Comparison of ENCODE assay signal across 14 cellular contexts in genomic region chr1:177820213-177820612, GRCh38.
A peak's percentile ranks its signal among the peaks of the same experiment; 100 is the strongest.
DNase-seq lines count a peak whose midpoint lies in the region; TF ChIP-seq lines count a peak whose summit lies in the region.
"Had no signal": no experiment of that assay in that cellular context is flagged by ENCODE, and none has a peak within 500 bp of the region (broad histone marks: within the 10 kb centered on the region; RNA-seq: fewer than 3 reads in every experiment).

No MANE protein-coding gene starts in this region.

- peaks cover 4% of the 10 kb centered on the region for H3K27me3 ChIP-seq in osteoblast (ENCODE audit: insufficient read depth, low read length)

- H3K27ac Mint-ChIP-seq in HFFc6 = no peak overlapping the region
- H3K27ac Mint-ChIP-seq: CD4-positive, CD25-positive, alpha-beta regulatory T cell; H9 had no signal

- H3K9me3 Mint-ChIP-seq in HFFc6 = no peaks in the 10 kb centered on the region

- no peaks in the 10 kb centered on the region for H3K79me2 ChIP-seq in osteoblast (ENCODE audit: insufficient read depth, low read length)

- H3K4me1 ChIP-seq in osteoblast (ENCODE audit: insufficient read depth, low read length) = no peaks in the 10 kb centered on the region
- H3K4me1 ChIP-seq: A549 had no signal

- H4K20me1 ChIP-seq in osteoblast (ENCODE audit: insufficient read depth, low read length) = no peaks in the 10 kb centered on the region
- H4K20me1 ChIP-seq: BLaER1 treated with 17β-estradiol and CSF1 and Interleukin-3, amounts not matched to agents 10 nM and 100 nM had no signal

- H3K27ac ChIP-seq in osteoblast (ENCODE audit: low read depth, low read length) = no peak overlapping the region
- H3K27ac ChIP-seq: A549; BLaER1 treated with 17β-estradiol and CSF1 and Interleukin-3, amounts not matched to agents 10 nM and 100 nM had no signal

- H3K4me3 ChIP-seq in osteoblast (ENCODE audit: insufficient read depth, low read length) = no peak overlapping the region
- H3K4me3 ChIP-seq: A549; BLaER1 treated with 17β-estradiol and CSF1 and Interleukin-3, amounts not matched to agents 10 nM and 100 nM had no signal

- H3K27me3 Mint-ChIP-seq in HFFc6 (ENCODE audit: insufficient read depth) = peaks cover 9% of the 10 kb centered on the region
- H3K27me3 Mint-ChIP-seq: CD4-positive, CD25-positive, alpha-beta regulatory T cell had no signal

- intact Hi-C loops in posterior cingulate gyrus (cut with DNase I) = no loop called here

- H3K9me3 ChIP-seq in osteoblast (ENCODE audit: low read depth, low read length) = no peaks in the 10 kb centered on the region
- H3K9me3 ChIP-seq: A549 had no signal

- peak; percentile 23 for DNase-seq in AG20443 (ENCODE audit: low spot score)
- peak; percentile 45 for DNase-seq in DMS 273 (lab: John Stamatoyannopoulos, UW; ENCODE audit: unreplicated experiment)
- peak; percentile 27 to 76 for DNase-seq in NCI-H524 (lab: John Stamatoyannopoulos, UW)
- peak in 6 of 10 donors; percentile 27 to 87 (median 37) for DNase-seq in posterior cingulate gyrus
- DNase-seq in osteoblast (ENCODE audit: insufficient read length, low spot score, missing footprints) = no peak
- no peak for DNase-seq in HFFc6
- DNase-seq in middle frontal gyrus (ENCODE audit: extremely low spot score, low spot score) = no peak
- DNase-seq: AML-193; CD4-positive, CD25-positive, alpha-beta regulatory T cell; DMS79; GOT3; H9 had no signal

- no peak overlapping the region for H3K4me2 ChIP-seq in osteoblast (ENCODE audit: insufficient read depth, low read length)
- H3K4me2 ChIP-seq: A549; BLaER1 treated with 17β-estradiol and CSF1 and Interleukin-3, amounts not matched to agents 10 nM and 100 nM had no signal

- no peaks in the 10 kb centered on the region for H3K4me1 Mint-ChIP-seq in HFFc6 (ENCODE audit: low read depth)

- no peak overlapping the region for H2AFZ ChIP-seq in osteoblast (ENCODE audit: low read length)

- no peaks in the 10 kb centered on the region for H3K36me3 ChIP-seq in osteoblast (ENCODE audit: insufficient read depth, low read length)
- H3K36me3 ChIP-seq: BLaER1 treated with 17β-estradiol and CSF1 and Interleukin-3, amounts not matched to agents 10 nM and 100 nM had no signal

- no peaks in the 10 kb centered on the region for H3K36me3 Mint-ChIP-seq in HFFc6 (ENCODE audit: low read depth)

- no peak for TF ChIP-seq CTCF in osteoblast (IDR thresholded peaks at IDR 0.05; ENCODE audit: extremely low read depth, low read depth, low read length)
- no peak for TF ChIP-seq CTCF in HFFc6 (IDR thresholded peaks at IDR 0.05)

- no peak overlapping the region for H3K4me3 Mint-ChIP-seq in HFFc6
- H3K4me3 Mint-ChIP-seq: CD4-positive, CD25-positive, alpha-beta regulatory T cell; H9 had no signal

Comparison
In these comparisons a context has a peak if more than half of its experiments do, and no peak if none do; other contexts are left out.
1. DNase-seq: peak in AG20443 (single experiment), DMS 273 (single experiment), NCI-H524 (2 of 2) and posterior cingulate gyrus (6 of 10); none in osteoblast (single experiment), HFFc6 (single experiment) and middle frontal gyrus (single experiment).